ENCODE assay signal across 30 cellular contexts in genomic region chr4:154304679-154305078, GRCh38.
"Had no signal": no experiment of that assay in that cellular context is flagged by ENCODE, and none has a peak within 500 bp of the region (broad histone marks: within the 10 kb centered on the region; RNA-seq: fewer than 3 reads in every experiment).

No MANE protein-coding gene starts in this region.

- H3K9me3 ChIP-seq: adrenal gland, body of pancreas, colonic mucosa, esophagus muscularis mucosa, gastroesophageal sphincter had no signal

- H3K4me3 ChIP-seq: adrenal gland, body of pancreas, cardiac muscle cell, colonic mucosa, esophagus muscularis mucosa, gastroesophageal sphincter had no signal

- H3K27me3 ChIP-seq: adrenal gland, body of pancreas, cardiac muscle cell, colonic mucosa, gastroesophageal sphincter had no signal

- H3K4me1 ChIP-seq: adrenal gland, body of pancreas, colonic mucosa, esophagus muscularis mucosa, gastroesophageal sphincter had no signal

- H3K27ac ChIP-seq: adrenal gland, body of pancreas, cardiac muscle cell, colonic mucosa, esophagus muscularis mucosa, gastroesophageal sphincter had no signal

- DNase-seq: activated CD4-positive, alpha-beta memory T cell treated with anti-CD3 and anti-CD28 coated beads for 36 hours; activated CD4-positive, alpha-beta T cell treated with anti-CD3 and anti-CD28 coated beads for 36 hours; activated CD4-positive, alpha-beta T cell treated with anti-CD3 and anti-CD28 coated beads, Interleukin-2, amount 10 ng/mL, durations not matched to agents 24 days and 14 days; activated CD4-positive, CD25-positive, alpha-beta regulatory T cell; activated CD4-positive, CD25-positive, alpha-beta regulatory T cell treated with anti-CD3 and anti-CD28 coated beads, Interleukin-2, amount 50 U/mL, for 72 hours; activated CD8-positive, alpha-beta memory T cell treated with anti-CD3 and anti-CD28 coated beads, Interleukin-2, amount 10 ng/mL, durations not matched to agents 7 days and 5 days; activated CD8-positive, alpha-beta memory T cell treated with anti-CD3 and anti-CD28 coated beads, Interleukin-2, amount 50 U/mL, for 4 hours; activated CD8-positive, alpha-beta T cell treated with anti-CD3 and anti-CD28 coated beads, Interleukin-2, amount 10 ng/mL, durations not matched to agents 7 days and 5 days; activated effector memory CD4-positive, alpha-beta T cell treated with anti-CD3 and anti-CD28 coated beads, Interleukin-2, amount 50 U/mL, for 16 hours; activated naive CD4-positive, alpha-beta T cell treated with anti-CD3 and anti-CD28 coated beads for 36 hours; activated naive CD8-positive, alpha-beta T cell treated with anti-CD3 and anti-CD28 coated beads for 36 hours; activated naive CD8-positive, alpha-beta T cell treated with anti-CD3 and anti-CD28 coated beads, Interleukin-2, amount 50 U/mL, for 24 hours; activated T-cell treated with anti-CD3 and anti-CD28 coated beads, Interleukin-2, amount 50 U/mL, for 1 hour; activated T-cell treated with anti-CD3 and anti-CD28 coated beads, Interleukin-2, amount 50 U/mL, for 48 hours; adrenal gland; amygdala; aorta; body of pancreas; central memory CD4-positive, alpha-beta T cell; cerebellar nuclear complex; colonic mucosa; effector memory CD4-positive, alpha-beta T cell; endodermal cell; erythroblast; foreskin melanocyte; head of caudate nucleus; T-helper 2 cell had no signal

- H3K36me3 ChIP-seq: adrenal gland, cardiac muscle cell, colonic mucosa, esophagus muscularis mucosa, gastroesophageal sphincter had no signal

- ATAC-seq: activated CD4-positive, alpha-beta T cell treated with anti-CD3 and anti-CD28 coated beads for 36 hours; activated CD8-positive, alpha-beta memory T cell treated with anti-CD3 and anti-CD28 coated beads, Interleukin-2, amount 10 ng/mL, durations not matched to agents 7 days and 5 days; activated CD8-positive, alpha-beta T cell treated with anti-CD3 and anti-CD28 coated beads, Interleukin-2, amount 10 ng/mL, durations not matched to agents 7 days and 5 days; activated naive CD8-positive, alpha-beta T cell treated with anti-CD3 and anti-CD28 coated beads, Interleukin-2, amount 50 U/mL, for 24 hours; body of pancreas; gastroesophageal sphincter had no signal
